In genomic region chr12:120169946-120170345, GRCh38 we compare ENCODE assay signal across 23 cellular contexts. TPM values are rescaled to one million over a fixed set of nuclear protein-coding genes. Genes with fewer than 3 reads are reported as not detected.
DNase-seq lines count a peak whose midpoint lies in the region; ATAC-seq, FAIRE-seq and TF ChIP-seq lines count a peak whose summit lies in the region.
"Had no signal": no experiment of that assay in that cellular context is flagged by ENCODE, and none has a peak within 500 bp of the region (broad histone marks: within the 10 kb centered on the region; RNA-seq: fewer than 3 reads in every experiment).

No MANE protein-coding gene starts in this region.

- H3F3A ChIP-seq in DOHH2 (ENCODE audit: control insufficient read depth, insufficient read depth), result peaks cover 34% of the 10 kb centered on the region

- no peak overlapping the region for H2AFZ ChIP-seq in K562 (ENCODE audit: low read depth, low read length)

- in situ Hi-C loops in K562 (cut with MboI), result no loop called here

- no peaks in the 10 kb centered on the region for H4K20me1 ChIP-seq in DOHH2 (ENCODE audit: control insufficient read depth, insufficient read depth, low read depth, low read length)
- H4K20me1 ChIP-seq in K562 (replicated peaks; ENCODE audit: control insufficient read depth, insufficient read depth, low read length), result no peaks in the 10 kb centered on the region

- BruUV-seq in K562 (replicated peaks; lab: Mats Ljungman, UMichigan), result no TSS peak

- no peaks in the 10 kb centered on the region for H3K9me1 ChIP-seq in K562 (ENCODE audit: control insufficient read depth, insufficient read depth, low read length)

- no peak for TF ChIP-seq RAD21 in K562 (CRISPR knock-in tag; conservative IDR thresholded peaks at IDR 0.05 in 1 of 2, IDR thresholded peaks at IDR 0.05 in 1 of 2)

- intact Hi-C loops in K562 (cut with micrococcal nuclease), result no loop called here
- intact Hi-C loops in posterior vena cava (cut with DNase I), result no loop called here

- peak overlapping the region; percentile 9; the same call in 1 of the 2 replicates for H3K27ac ChIP-seq in DOHH2 (ENCODE audit: low read depth, low read length)
- no peak overlapping the region for H3K27ac ChIP-seq in K562 (ENCODE audit: extremely low read depth, low read depth, low read length)
- H3K27ac ChIP-seq: C4-2B had no signal

- CTCF ChIA-PET in K562 (lab: Yijun Ruan, JAX; ENCODE audit: low intra/inter-chr PET ratio), result no interaction called here

- FAIRE-seq in K562 (lab: Jason Lieb, UNC), result peak; percentile 35

- TF ChIP-seq POLR2A in K562 (conservative IDR thresholded peaks at IDR 0.05), result no peak

- H3K4me2 ChIP-seq in DOHH2 (ENCODE audit: low read length), result no peak overlapping the region
- H3K4me2 ChIP-seq in K562 (ENCODE audit: insufficient read depth, low read length), result no peak overlapping the region

- H3K4me1 ChIP-seq in DOHH2 (ENCODE audit: control insufficient read depth, low read length) (peaks cover 39% of the 10 kb centered on the region), K562 (replicated peaks in 1 of 2; ENCODE audit: control insufficient read depth in 2 of 2, insufficient read depth in 2 of 2, low read length in 2 of 2) (no peaks in the 10 kb centered on the region)
- H3K4me1 ChIP-seq: HAP-1 had no signal

- H3K4me3 ChIP-seq in DOHH2 (ENCODE audit: low read length) (no peak overlapping the region), K562 (no peak overlapping the region)
- H3K4me3 ChIP-seq: HAP-1 had no signal

- H3K9me3 ChIP-seq in DOHH2 (ENCODE audit: control insufficient read depth, insufficient read depth, low read length), result no peaks in the 10 kb centered on the region
- no peaks in the 10 kb centered on the region for H3K9me3 ChIP-seq in K562 (replicated peaks; ENCODE audit: control insufficient read depth, insufficient read depth, low read depth, low read length)
- H3K9me3 ChIP-seq: Caco-2, HAP-1 had no signal

- no peaks in the 10 kb centered on the region for H3K9me2 ChIP-seq in DOHH2 (replicated peaks; ENCODE audit: control insufficient read depth, low read length)

- no peaks in the 10 kb centered on the region for H3K27me3 ChIP-seq in DOHH2 (ENCODE audit: control insufficient read depth, low read length)
- H3K27me3 ChIP-seq in K562 (ENCODE audit: control insufficient read depth in 2 of 2, insufficient read depth in 2 of 2, low read length in 2 of 2), result no peaks in the 10 kb centered on the region

- TF ChIP-seq EP300 in K562 (IDR thresholded peaks at IDR 0.05; ENCODE audit: low read length), result no peak

- no peak overlapping the region for H3K9ac ChIP-seq in K562 (ENCODE audit: insufficient read depth in 1 of 2, low read depth in 2 of 2, low read length in 2 of 2)

- ATAC-seq in K562 (no peak), GM21447 (IDR thresholded peaks at IDR 0.05; ENCODE audit: unreplicated experiment) (no peak)
- ATAC-seq: CD8-positive, alpha-beta T cell had no signal

- WGBS in K562 (ENCODE audit: insufficient coverage, low coverage, missing lambda C conversion rate), result 88% methylated on average over 2 of the region's 2 CpGs

- H3K36me3 ChIP-seq in DOHH2 (ENCODE audit: control insufficient read depth, low read length) (peaks cover 76% of the 10 kb centered on the region), K562 (ENCODE audit: control insufficient read depth, insufficient read depth, low read length) (peaks cover 87% of the 10 kb centered on the region)

- DNase-seq in EL, result peak; percentile 10
- DNase-seq in M059J (ENCODE audit: low read depth), result peak; percentile 10
- no peak for DNase-seq in K562 (ENCODE audit: extremely low read depth in 1 of 4, low spot score in 3 of 4)
- no peak for DNase-seq in posterior vena cava (ENCODE audit: low spot score)
- no peak for DNase-seq in effector CD4-positive, alpha-beta T cell
- DNase-seq: Caco-2; CD8-positive, alpha-beta T cell; GOT3; Karpas-422; NCI-H1105; NCI-H146; NCI-H1930; NCI-H2107; NCI-H526; NCI-H82; NK-92 treated with Interleukin-12 subunit alpha and Interleukin-12 subunit beta, amount 100 ng/mL, for 24 hours; RPMI8226; SHP77 treated with DMSO at 0.1 percent for 48 hours; T-helper 1 cell had no signal

- POLR2A ChIA-PET in K562 (lab: Yijun Ruan, JAX), result interaction anchor here (0.8 kb wide), 1 partner anchor 31 kb away, joined by 3 read pairs; the partner anchor contains the start of gene RPLP0

- H3K79me2 ChIP-seq in DOHH2 (ENCODE audit: control insufficient read depth, low read length) (peaks cover 11% of the 10 kb centered on the region), K562 (ENCODE audit: control insufficient read depth, insufficient read depth, low read length) (no peaks in the 10 kb centered on the region)

- TF ChIP-seq CTCF in DOHH2 (IDR thresholded peaks at IDR 0.05; ENCODE audit: low read depth, low read length, poor library complexity, severe bottlenecking) (no peak), K562 (IDR thresholded peaks at IDR 0.05 in 2 of 3, conservative IDR thresholded peaks at IDR 0.05 in 1 of 3; ENCODE audit: insufficient read depth in 2 of 3, low read depth in 1 of 3, low read length in 3 of 3) (no peak)

TF ChIP-seq in K562, 482 proteins besides CTCF, POLR2A, EP300 and RAD21 (continues in another document):
- no peak for TF ChIP-seq PTBP1 (IDR thresholded peaks at IDR 0.05; ENCODE audit: low read depth, low read length)

RNA-seq across cellular contexts. Expression of gene GCN1, which starts 24.6 kb away (rescaled TPM):
- 29.3 and 61.8 TPM in 2 replicates for total RNA-seq in M059J (2014; rRNA removed; shearing (Covaris generic))
- 689 and 1,391 TPM in 2 replicates for total RNA-seq in K562 (2011; cell fraction: chromatin; rRNA removed; ENCODE audit: low replicate concordance)
- 533 and 578 TPM in 2 replicates for total RNA-seq in K562 (2011; cell fraction: nucleolus; rRNA removed)
- 336 and 477 TPM in 2 replicates for total RNA-seq in K562 (2011; cell fraction: nucleoplasm; rRNA removed)
- 96.4 and 124 TPM in 2 replicates for total RNA-seq in K562 (2014; rRNA removed)
- 48.2 and 49.7 TPM in 2 replicates for total RNA-seq in K562 (2014; rRNA removed; fragmentation: Illumina TruSeq; extraction: Trizol)
- total RNA-seq in K562 (2015; rRNA removed; fragmentation: Illumina TruSeq; extraction: Trizol), result 51.5 and 54.4 TPM in 2 replicates
- total RNA-seq in K562 (2021), result 172 and 190 TPM in 2 replicates
- polyA plus RNA-seq in K562 (2011; rRNA removed), result 51.7 and 78.4 TPM in 2 replicates
- polyA plus RNA-seq in K562 (2011; cell fraction: cytosol; rRNA removed), result 52.9 and 58.6 TPM in 2 replicates
- polyA plus RNA-seq in K562 (2011; cell fraction: nucleus; rRNA removed), result 319 and 415 TPM in 2 replicates
- 82.4 and 85.4 TPM in 2 replicates for polyA plus RNA-seq in K562 (2012)
- polyA plus RNA-seq in K562 (2014; fragmentation: Illumina TruSeq; extraction: Trizol), result 81.4 and 108 TPM in 2 replicates
- 10 to 100 TPM; 11.9 to 18.2 TPM for polyA plus RNA-seq in K562 (2014; fragmentation: Nextera tagmentation; extraction: Ambion mirVana)
- polyA plus RNA-seq in K562 (2014; rRNA removed), result 78.4 and 94.0 TPM in 2 replicates
- 168 and 179 TPM in 2 replicates for polyA minus RNA-seq in K562 (2011; rRNA and poly(A)+ RNA removed)
- polyA minus RNA-seq in K562 (2011; cell fraction: cytosol; rRNA and poly(A)+ RNA removed), result 131 and 132 TPM in 2 replicates
- polyA minus RNA-seq in K562 (2011; cell fraction: nucleus; rRNA and poly(A)+ RNA removed), result 176 and 241 TPM in 2 replicates
- 10 to 100 TPM; 50.2 to 52.5 TPM for total RNA-seq in posterior vena cava

RNA-seq across cellular contexts. Expression of gene RPLP0, which starts 31.0 kb away (rescaled TPM):
- 1,663 and 2,281 TPM in 2 replicates for total RNA-seq in M059J (2014; rRNA removed; shearing (Covaris generic))
- total RNA-seq in K562 (2011; cell fraction: chromatin; rRNA removed; ENCODE audit: low replicate concordance), result 1,112 and 2,318 TPM in 2 replicates
- 2,659 and 3,037 TPM in 2 replicates for total RNA-seq in K562 (2011; cell fraction: nucleolus; rRNA removed)
- total RNA-seq in K562 (2011; cell fraction: nucleoplasm; rRNA removed), result 2,953 and 5,147 TPM in 2 replicates
- 4,900 and 6,436 TPM in 2 replicates for total RNA-seq in K562 (2014; rRNA removed)
- total RNA-seq in K562 (2014; rRNA removed; fragmentation: Illumina TruSeq; extraction: Trizol), result 3,191 and 3,833 TPM in 2 replicates
- 3,802 and 3,820 TPM in 2 replicates for total RNA-seq in K562 (2015; rRNA removed; fragmentation: Illumina TruSeq; extraction: Trizol)
- 3,845 and 4,075 TPM in 2 replicates for total RNA-seq in K562 (2021)
- polyA plus RNA-seq in K562 (2011; rRNA removed), result 7,931 and 10,886 TPM in 2 replicates
- polyA plus RNA-seq in K562 (2011; cell fraction: cytosol; rRNA removed), result 11,423 and 15,718 TPM in 2 replicates
- polyA plus RNA-seq in K562 (2011; cell fraction: nucleus; rRNA removed), result 3,653 and 4,979 TPM in 2 replicates
- polyA plus RNA-seq in K562 (2012), result 4,990 and 8,357 TPM in 2 replicates
- polyA plus RNA-seq in K562 (2014; fragmentation: Illumina TruSeq; extraction: Trizol), result 5,372 and 5,510 TPM in 2 replicates
- polyA plus RNA-seq in K562 (2014; fragmentation: Nextera tagmentation; extraction: Ambion mirVana), result 1,000 to 10,000 TPM; 6,875 to 7,674 TPM
- 6,483 and 6,682 TPM in 2 replicates for polyA plus RNA-seq in K562 (2014; rRNA removed)
- 5,001 and 5,431 TPM in 2 replicates for polyA minus RNA-seq in K562 (2011; rRNA and poly(A)+ RNA removed)
- polyA minus RNA-seq in K562 (2011; cell fraction: cytosol; rRNA and poly(A)+ RNA removed), result 2,569 and 3,110 TPM in 2 replicates
- 738 and 1,257 TPM in 2 replicates for polyA minus RNA-seq in K562 (2011; cell fraction: nucleus; rRNA and poly(A)+ RNA removed)
- total RNA-seq in posterior vena cava, result 1,000 to 10,000 TPM; 1,277 to 1,372 TPM

RNA-seq across cellular contexts. Expression of gene RAB35, which starts 53.4 kb away (rescaled TPM):
- total RNA-seq in M059J (2014; rRNA removed; shearing (Covaris generic)), result 19.9 and 28.6 TPM in 2 replicates
- 15.2 and 30.6 TPM in 2 replicates for total RNA-seq in K562 (2011; cell fraction: chromatin; rRNA removed; ENCODE audit: low replicate concordance)
- 19.2 and 20.5 TPM in 2 replicates for total RNA-seq in K562 (2011; cell fraction: nucleolus; rRNA removed)
- 14.8 and 17.9 TPM in 2 replicates for total RNA-seq in K562 (2011; cell fraction: nucleoplasm; rRNA removed)
- 38.9 and 47.9 TPM in 2 replicates for total RNA-seq in K562 (2014; rRNA removed)
- 19.5 and 22.9 TPM in 2 replicates for total RNA-seq in K562 (2014; rRNA removed; fragmentation: Illumina TruSeq; extraction: Trizol)
- 36.0 and 36.6 TPM in 2 replicates for total RNA-seq in K562 (2015; rRNA removed; fragmentation: Illumina TruSeq; extraction: Trizol)
- total RNA-seq in K562 (2021), result 66.8 and 76.3 TPM in 2 replicates
- polyA plus RNA-seq in K562 (2011; rRNA removed), result 32.4 and 45.4 TPM in 2 replicates
- polyA plus RNA-seq in K562 (2011; cell fraction: cytosol; rRNA removed), result 39.4 and 72.9 TPM in 2 replicates
- 23.4 and 33.0 TPM in 2 replicates for polyA plus RNA-seq in K562 (2011; cell fraction: nucleus; rRNA removed)
- 42.4 and 50.7 TPM in 2 replicates for polyA plus RNA-seq in K562 (2012)
- polyA plus RNA-seq in K562 (2014; fragmentation: Illumina TruSeq; extraction: Trizol), result 42.0 and 54.4 TPM in 2 replicates
- under 1 TPM; 0.65 to 0.94 TPM for polyA plus RNA-seq in K562 (2014; fragmentation: Nextera tagmentation; extraction: Ambion mirVana)
- 49.1 and 50.6 TPM in 2 replicates for polyA plus RNA-seq in K562 (2014; rRNA removed)
- polyA minus RNA-seq in K562 (2011; rRNA and poly(A)+ RNA removed), result 50.9 and 115 TPM in 2 replicates
- polyA minus RNA-seq in K562 (2011; cell fraction: cytosol; rRNA and poly(A)+ RNA removed), result 29.8 and 41.0 TPM in 2 replicates
- 6.7 and 6.9 TPM in 2 replicates for polyA minus RNA-seq in K562 (2011; cell fraction: nucleus; rRNA and poly(A)+ RNA removed)
- total RNA-seq in posterior vena cava, result 10 to 100 TPM; 47.4 to 55.9 TPM

Comparison
In these comparisons a context has a peak if more than half of its experiments do, and no peak if none do; other contexts are left out.
1. DNase-seq: peak in EL (single experiment) and M059J (single experiment); none in K562 (0 of 4), posterior vena cava (single experiment) and effector CD4-positive, alpha-beta T cell (single experiment).